ENCODE assay signal across 26 cellular contexts in the genomic region with DNA sequence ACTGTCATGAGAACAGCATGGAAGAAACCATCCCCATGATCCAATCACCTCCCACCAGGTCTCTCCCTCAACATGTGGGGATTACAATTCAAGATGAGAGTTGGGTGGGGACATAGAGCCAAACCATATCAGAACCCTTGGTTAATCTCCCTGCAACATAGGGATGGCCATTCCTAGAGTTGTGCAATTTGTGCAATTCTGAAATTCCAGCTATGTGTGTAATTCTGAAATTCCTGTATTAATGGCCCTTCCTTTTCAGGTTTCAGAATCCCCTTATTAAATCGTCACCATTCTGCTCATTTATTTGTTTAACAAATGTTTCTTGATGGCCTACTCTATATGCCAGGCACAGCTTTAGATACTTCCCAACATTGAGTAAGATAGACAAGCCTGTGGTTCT.
DNase-seq lines count a peak whose midpoint lies in the region; ATAC-seq, FAIRE-seq and TF ChIP-seq lines count a peak whose summit lies in the region.
"Had no signal": no experiment of that assay in that cellular context is flagged by ENCODE, and none has a peak within 500 bp of the region (broad histone marks: within the 10 kb centered on the region; RNA-seq: fewer than 3 reads in every experiment).

No MANE protein-coding gene starts in this region.

- no peaks in the 10 kb centered on the region for H3K9me2 ChIP-seq in GM23248 (ENCODE audit: insufficient read depth)

- H3K4me1 ChIP-seq in BLaER1 (peaks cover 62% of the 10 kb centered on the region), GM23248 (ENCODE audit: insufficient read depth) (peaks cover 6% of the 10 kb centered on the region), H1 (replicated peaks in 1 of 4; ENCODE audit: control insufficient read depth in 3 of 4, insufficient read depth in 4 of 4, low read length in 3 of 4) (peaks cover 0 to 7% (median 0%) of the 10 kb centered on the region in 4 experiments; a peak in 1 of 7 replicates)
- H3K4me1 ChIP-seq: A549, SJSA1 had no signal

- POLR2A ChIA-PET in H1 (lab: Charles Lee; ENCODE audit: partially characterized antibody) = no interaction called here

- H3K36me3 ChIP-seq in BLaER1 (peaks cover 38% of the 10 kb centered on the region), GM23248 (ENCODE audit: low read depth) (no peaks in the 10 kb centered on the region), H1 (ENCODE audit: control insufficient read depth in 2 of 4, insufficient read depth in 4 of 4, low read length in 3 of 4) (no peaks in the 10 kb centered on the region)
- H3K36me3 ChIP-seq: SJSA1 had no signal

- 35 to 45% methylated on average over 1 of the region's 1 CpG for WGBS in GM23248 (ENCODE audit: low coverage in 1 of 2, low lambda C conversion rate in 2 of 2, missing lambda C conversion rate in 2 of 2), 2 experiments
- WGBS in H1 (ENCODE audit: extremely low coverage in 1 of 2, insufficient coverage in 1 of 2, insufficient read length in 1 of 2, insufficient replicate concordance in 2 of 2, low coverage in 1 of 2, low lambda C conversion rate in 2 of 2, missing lambda C conversion rate in 1 of 2), 2 experiments = 80% methylated on average over 1 of the region's 1 CpG; no CpG with 5 or more reads in 1 of the 2 experiments

- H3K4ac ChIP-seq in H1 (replicated peaks; ENCODE audit: insufficient read length, low read depth, low read length) = no peak overlapping the region

- no peak overlapping the region for H3K9ac ChIP-seq in BLaER1
- no peak overlapping the region for H3K9ac ChIP-seq in GM23248
- H3K9ac ChIP-seq in H1 (replicated peaks in 1 of 4; ENCODE audit: extremely low read depth in 1 of 4, low read depth in 3 of 4, low read length in 3 of 4) = no peak overlapping the region

- H4K5ac ChIP-seq in H1 (ENCODE audit: insufficient read length, low read depth, low read length) = no peak overlapping the region

- peak overlapping the region; percentile 56; the same call in 1 of the 2 replicates for H2BK12ac ChIP-seq in H1 (ENCODE audit: low read depth, low read length)

- 0 out of 2 replicates have a peak overlapping the region, but pooled peaks have one; percentile 7 for H2BK20ac ChIP-seq in H1 (ENCODE audit: low read length)

- H4K91ac ChIP-seq in H1 (replicated peaks; ENCODE audit: insufficient read length, low read length) = no peak overlapping the region

- H3K14ac ChIP-seq in H1 (ENCODE audit: insufficient read length) = no peak overlapping the region

- H2AK5ac ChIP-seq in H1 (ENCODE audit: low read depth, low read length) = no peak overlapping the region

- H3K4me2 ChIP-seq in BLaER1 (no peak overlapping the region), GM23248 (ENCODE audit: unreplicated experiment) (no peak overlapping the region), H1 (ENCODE audit: insufficient read depth in 1 of 2, low read depth in 2 of 2, low read length in 2 of 2) (no peak overlapping the region)
- H3K4me2 ChIP-seq: A549 had no signal

- TF ChIP-seq POLR2A in H1 (IDR thresholded peaks at IDR 0.05; ENCODE audit: control extremely low read depth in 1 of 2, low read depth in 2 of 2, low read length in 2 of 2) = no peak

- no peak overlapping the region for H2AFZ ChIP-seq in GM23248
- no peak overlapping the region for H2AFZ ChIP-seq in H1 (ENCODE audit: low read length)

- FAIRE-seq in H1 (lab: Jason Lieb, UNC) = no peak
- FAIRE-seq: A549, G401.6, GM19239, HepG2, RCC 7860 had no signal

- H3K79me1 ChIP-seq in H1 (ENCODE audit: low read depth, low read length) = no peaks in the 10 kb centered on the region

- TF ChIP-seq EP300 in H1 (IDR thresholded peaks at IDR 0.05; ENCODE audit: borderline replicate concordance in 1 of 2, low read depth in 2 of 2, low read length in 2 of 2) = no peak

- H3K23ac ChIP-seq in H1 (ENCODE audit: insufficient read length) = no peak overlapping the region

- ATAC-seq in GM21717 (IDR thresholded peaks at IDR 0.05; ENCODE audit: unreplicated experiment) = no peak
- ATAC-seq: A549, HepG2 had no signal

- 0 out of 2 replicates have a peak overlapping the region, but pooled peaks have one; percentile 98 for H3K27ac ChIP-seq in BLaER1
- H3K27ac ChIP-seq in GM23248 = no peak overlapping the region
- no peak overlapping the region for H3K27ac ChIP-seq in H1 (ENCODE audit: low read depth, low read length)
- H3K27ac ChIP-seq: A549, HL-60, SJSA1 had no signal

- in situ Hi-C loops in GM23248 (cut with MboI) = no loop called here

- no peak overlapping the region for H2BK15ac ChIP-seq in H1 (ENCODE audit: low read length)

- no peaks in the 10 kb centered on the region for H3F3A ChIP-seq in GM23248 (ENCODE audit: insufficient read depth)

- peaks cover 79% of the 10 kb centered on the region for H3K9me3 ChIP-seq in BLaER1
- H3K9me3 ChIP-seq in GM23248 (ENCODE audit: low read depth) = no peaks in the 10 kb centered on the region
- peaks cover 6 to 7% of the 10 kb centered on the region in 2 experiments; a peak in 1 of 4 replicates for H3K9me3 ChIP-seq in H1 (ENCODE audit: insufficient read depth in 2 of 2, low read depth in 1 of 2, low read length in 1 of 2)
- H3K9me3 ChIP-seq: A549, SJSA1 had no signal

- H2BK120ac ChIP-seq in H1 (replicated peaks; ENCODE audit: low read depth, low read length) = no peak overlapping the region

- H4K20me1 ChIP-seq in BLaER1 (no peaks in the 10 kb centered on the region), GM23248 (ENCODE audit: insufficient read depth) (no peaks in the 10 kb centered on the region), H1 (replicated peaks in 1 of 2; ENCODE audit: control insufficient read depth in 1 of 2, insufficient read depth in 2 of 2, low read length in 2 of 2) (no peaks in the 10 kb centered on the region)

- H2BK5ac ChIP-seq in H1 (ENCODE audit: low read depth, low read length) = no peak overlapping the region

- peak; percentile 14 for DNase-seq in GM23248
- no peak for DNase-seq in H1 (ENCODE audit: low read depth in 1 of 2, low spot score in 2 of 2)
- DNase-seq in renal cortical epithelial cell (ENCODE audit: low read depth) = peak; percentile 20
- DNase-seq in DMS153 treated with DMSO at 0.1 percent for 48 hours (lab: John Stamatoyannopoulos, UW; ENCODE audit: unreplicated experiment) = no peak
- DNase-seq in pons (ENCODE audit: low spot score) = no peak
- DNase-seq: CD4-positive, alpha-beta T cell; COR-L47; DMS 273 treated with DMSO at 0.1 percent for 48 hours; DND-41; H7; KBM-7; NCI-H1092; NCI-H1436; NCI-H187 treated with DMSO at 0.1 percent for 48 hours; NCI-H2107; NCI-H774; OCI-M1 had no signal

- no peak overlapping the region for H3K18ac ChIP-seq in H1 (ENCODE audit: extremely low read depth, low read length)

- H3K79me2 ChIP-seq in GM23248 (ENCODE audit: insufficient read depth) = no peaks in the 10 kb centered on the region
- no peaks in the 10 kb centered on the region for H3K79me2 ChIP-seq in H1 (ENCODE audit: control insufficient read depth in 1 of 2, insufficient read depth in 2 of 2, low read length in 2 of 2)

- peak overlapping the region; percentile 40 for H3K4me3 ChIP-seq in BLaER1
- H3K4me3 ChIP-seq in GM23248 = no peak overlapping the region
- H3K4me3 ChIP-seq in H1 (ENCODE audit: extremely low read depth in 1 of 4, insufficient read depth in 2 of 4, low read depth in 3 of 4, low read length in 4 of 4) = no peak overlapping the region
- H3K4me3 ChIP-seq: A549, SJSA1 had no signal

- CTCF ChIA-PET in H1 (lab: Charles Lee; ENCODE audit: partially characterized antibody) = no interaction called here

- no peaks in the 10 kb centered on the region; the same call in 1 of the 2 replicates for H3K23me2 ChIP-seq in H1 (ENCODE audit: low read depth, low read length)

- H4K8ac ChIP-seq in H1 (ENCODE audit: extremely low read depth, insufficient read depth, low read length) = no peak overlapping the region

- H3K56ac ChIP-seq in H1 (replicated peaks; ENCODE audit: insufficient read length, low read depth, low read length) = no peak overlapping the region

- H3K27me3 ChIP-seq in BLaER1 (no peaks in the 10 kb centered on the region), GM23248 (replicated peaks; ENCODE audit: insufficient read depth) (no peaks in the 10 kb centered on the region), H1 (replicated peaks in 1 of 4; ENCODE audit: control insufficient read depth in 3 of 4, extremely low read depth in 1 of 4, insufficient read depth in 3 of 4, low read length in 3 of 4) (no peaks in the 10 kb centered on the region)
- H3K27me3 ChIP-seq: SJSA1 had no signal

- TF ChIP-seq CTCF in H1 (IDR thresholded peaks at IDR 0.05; ENCODE audit: control extremely low read depth in 1 of 3, insufficient read depth in 1 of 3, low read depth in 1 of 3, low read length in 3 of 3) = no peak

- no peak for TF ChIP-seq RAD21 in H1 (IDR thresholded peaks at IDR 0.05 in 1 of 2, conservative IDR thresholded peaks at IDR 0.05 in 1 of 2; ENCODE audit: low read depth in 2 of 2, low read length in 2 of 2)

TF ChIP-seq in H1, 55 proteins besides CTCF, POLR2A, EP300 and RAD21:
- TF ChIP-seq TBP (IDR thresholded peaks at IDR 0.05; ENCODE audit: low read depth, low read length) (no peak), SIN3A (conservative IDR thresholded peaks at IDR 0.05 in 1 of 2, IDR thresholded peaks at IDR 0.05 in 1 of 2; ENCODE audit: low read depth in 1 of 2, low read length in 2 of 2) (no peak), BACH1 (IDR thresholded peaks at IDR 0.05; ENCODE audit: low read length) (no peak)

Comparison
In these comparisons a context has a peak if more than half of its experiments do, and no peak if none do; other contexts are left out.
1. DNase-seq: peak in GM23248 (single experiment) and renal cortical epithelial cell (single experiment); none in H1 (0 of 2), DMS153 treated with DMSO at 0.1 percent for 48 hours (single experiment) and pons (single experiment).